ENCODE assay signal across 6 cellular contexts in genomic region chr11:85485902-85486301, GRCh38.
"Had no signal": no experiment of that assay in that cellular context is flagged by ENCODE, and none has a peak within 500 bp of the region (broad histone marks: within the 10 kb centered on the region; RNA-seq: fewer than 3 reads in every experiment).

No MANE protein-coding gene starts in this region.

- H3K4me3 Mint-ChIP-seq: GM23338 had no signal

- H3K4me1 Mint-ChIP-seq: GM23338 had no signal

- H2AFZ ChIP-seq: GM23338 had no signal

- FAIRE-seq: HTR-8/SVneo, K562 had no signal

- H3K27ac Mint-ChIP-seq: GM23338 had no signal

- ATAC-seq: GM23338, K562 had no signal

- DNase-seq: H7, HCEC 1CT, IMR-90 had no signal

- H3K4me3 ChIP-seq: GM23338, K562 had no signal

- H3K4me2 ChIP-seq: GM23338 had no signal
